ENCODE assay signal across 2 cellular contexts in genomic region chr19:42297034-42297433, GRCh38.
TF ChIP-seq lines count a peak whose summit lies in the region.

No MANE protein-coding gene starts in this region.

TF ChIP-seq in HepG2, 621 proteins besides CTCF, POLR2A, EP300 and RAD21:
- TF ChIP-seq RELA (CRISPR knock-in tag; IDR thresholded peaks at IDR 0.05) (no peak), POLR2G (IDR thresholded peaks at IDR 0.05; ENCODE audit: low read depth, low read length) (0 out of 2 replicates have a peak, but pooled peaks have one; percentile 14), NCOR1 (IDR thresholded peaks at IDR 0.05; ENCODE audit: borderline replicate concordance, low read length) (no peak), AGO2 (optimal IDR thresholded peaks at IDR 0.05; ENCODE audit: low read depth, low read length) (peak; percentile 86)

TF ChIP-seq in WTC11, 78 proteins besides CTCF, POLR2A, EP300 and RAD21:
- no peak for TF ChIP-seq ATF3 (CRISPR knock-in tag; conservative IDR thresholded peaks at IDR 0.05)
- no peak for TF ChIP-seq CDX4 (CRISPR knock-in tag; IDR thresholded peaks at IDR 0.05; ENCODE audit: borderline replicate concordance)
- TF ChIP-seq ETV6 (CRISPR knock-in tag; IDR thresholded peaks at IDR 0.05): no peak
- no peak for TF ChIP-seq ZNF263 (CRISPR knock-in tag; IDR thresholded peaks at IDR 0.05; ENCODE audit: low read depth)
- no peak for TF ChIP-seq PREB (CRISPR knock-in tag; IDR thresholded peaks at IDR 0.05; ENCODE audit: borderline replicate concordance)
- TF ChIP-seq FOXP1 (CRISPR knock-in tag; IDR thresholded peaks at IDR 0.05; ENCODE audit: borderline replicate concordance): no peak
- no peak for TF ChIP-seq AFF4 (CRISPR knock-in tag; IDR thresholded peaks at IDR 0.05; ENCODE audit: borderline replicate concordance)
- TF ChIP-seq USF1 (CRISPR knock-in tag; IDR thresholded peaks at IDR 0.05): no peak
- no peak for TF ChIP-seq EMX1 (CRISPR knock-in tag; IDR thresholded peaks at IDR 0.05)
- TF ChIP-seq NR1H2 (CRISPR knock-in tag; IDR thresholded peaks at IDR 0.05): no peak
- TF ChIP-seq E2F4 (CRISPR knock-in tag; IDR thresholded peaks at IDR 0.05; ENCODE audit: borderline replicate concordance, low read depth): no peak
- no peak for TF ChIP-seq ZNF121 (CRISPR knock-in tag; IDR thresholded peaks at IDR 0.05)
- no peak for TF ChIP-seq GABPB1 (CRISPR knock-in tag; IDR thresholded peaks at IDR 0.05)
- no peak for TF ChIP-seq IRF1 (CRISPR knock-in tag; IDR thresholded peaks at IDR 0.05)
- TF ChIP-seq FOXJ3 (CRISPR knock-in tag; IDR thresholded peaks at IDR 0.05; ENCODE audit: borderline replicate concordance): no peak
- no peak for TF ChIP-seq SOX15 (CRISPR knock-in tag; IDR thresholded peaks at IDR 0.05)
- TF ChIP-seq NFATC4 (CRISPR knock-in tag; IDR thresholded peaks at IDR 0.05): no peak
- no peak for TF ChIP-seq ZNF396 (CRISPR knock-in tag; IDR thresholded peaks at IDR 0.05; ENCODE audit: borderline replicate concordance)
- no peak for TF ChIP-seq ZNF232 (CRISPR knock-in tag; IDR thresholded peaks at IDR 0.05)
